Comparison of ENCODE assay signal across 9 cellular contexts in genomic region chr10:16437540-16437894, GRCh38. TPM values are rescaled to one million over a fixed set of nuclear protein-coding genes. Genes with fewer than 3 reads are reported as not detected.
DNase-seq lines count a peak whose midpoint lies in the region; ATAC-seq and TF ChIP-seq lines count a peak whose summit lies in the region.
"Had no signal": no experiment of that assay in that cellular context is flagged by ENCODE, and none has a peak within 500 bp of the region (broad histone marks: within the 10 kb centered on the region; RNA-seq: fewer than 3 reads in every experiment).

No MANE protein-coding gene starts in this region.

- peak overlapping the region; percentile 95 for H3K4me3 Mint-ChIP-seq in T-helper 17 cell

- H3K4me1 ChIP-seq in HAP-1 (peaks cover 45% of the 10 kb centered on the region), right cardiac atrium (ENCODE audit: control insufficient read depth, insufficient read depth, low read length) (peaks cover 12% of the 10 kb centered on the region), smooth muscle cell (ENCODE audit: low read depth) (peaks cover 14% of the 10 kb centered on the region)

- H3K4me3 ChIP-seq in HAP-1: peak overlapping the region; percentile 45
- peak overlapping the region; percentile 62 for H3K4me3 ChIP-seq in right cardiac atrium (ENCODE audit: low read length)
- H3K4me3 ChIP-seq in smooth muscle cell: peak overlapping the region; percentile 57

- H3K27ac Mint-ChIP-seq in T-helper 17 cell: peak overlapping the region; percentile 90

- peaks cover 3% of the 10 kb centered on the region for H3K36me3 Mint-ChIP-seq in T-helper 17 cell (ENCODE audit: low read depth)

- H3F3A ChIP-seq in smooth muscle cell (ENCODE audit: low read depth): peaks cover 13% of the 10 kb centered on the region

- H2AFZ ChIP-seq in smooth muscle cell (ENCODE audit: low read depth): peak overlapping the region; percentile 68

- peak overlapping the region; percentile 88 for H3K27ac ChIP-seq in right cardiac atrium (ENCODE audit: low read length)
- peak overlapping the region; percentile 58 for H3K27ac ChIP-seq in smooth muscle cell (ENCODE audit: low read depth)

- WGBS in right cardiac atrium: 83% methylated on average over 5 of the region's 5 CpGs
- 90% methylated on average over 5 of the region's 5 CpGs for WGBS in smooth muscle cell (ENCODE audit: low lambda C conversion rate)

- peak overlapping the region; percentile 82 for H3K4me2 ChIP-seq in smooth muscle cell

- peak overlapping the region; percentile 73 for H3K9ac ChIP-seq in smooth muscle cell (ENCODE audit: low read depth)

- peaks cover 42% of the 10 kb centered on the region for H3K4me1 Mint-ChIP-seq in T-helper 17 cell

- H3K9me3 ChIP-seq in HAP-1 (no peaks in the 10 kb centered on the region), T-helper 17 cell (ENCODE audit: control insufficient read depth, low read length, poor library complexity, severe bottlenecking) (no peaks in the 10 kb centered on the region), right cardiac atrium (ENCODE audit: control insufficient read depth, low read length) (no peaks in the 10 kb centered on the region), smooth muscle cell (replicated peaks; ENCODE audit: low read depth) (no peaks in the 10 kb centered on the region)

- intact Hi-C loops in right cardiac atrium (cut with DNase I): no loop called here

- H3K27me3 Mint-ChIP-seq in T-helper 17 cell: no peaks in the 10 kb centered on the region

- no peak for ATAC-seq in T-helper 17 cell
- ATAC-seq in right cardiac atrium: no peak
- ATAC-seq in HG03108 (IDR thresholded peaks at IDR 0.05; ENCODE audit: unreplicated experiment): no peak
- ATAC-seq in HG03045 (IDR thresholded peaks at IDR 0.05; ENCODE audit: unreplicated experiment): no peak

- H3K36me3 ChIP-seq in HAP-1 (replicated peaks) (peaks cover 7% of the 10 kb centered on the region), smooth muscle cell (ENCODE audit: low read depth) (no peaks in the 10 kb centered on the region)

- H4K20me1 ChIP-seq in smooth muscle cell (ENCODE audit: low read depth): no peaks in the 10 kb centered on the region

- in situ Hi-C loops in HAP-1 (cut with MboI; ENCODE audit: low sequenced_read_pairs): no loop called here

- H3K27me3 ChIP-seq in HAP-1 (ENCODE audit: low read depth): no peaks in the 10 kb centered on the region
- H3K27me3 ChIP-seq in right cardiac atrium (ENCODE audit: control insufficient read depth, insufficient read depth): no peaks in the 10 kb centered on the region
- no peaks in the 10 kb centered on the region for H3K27me3 ChIP-seq in smooth muscle cell (ENCODE audit: low read depth)

- DNase-seq in HAP-1 (ENCODE audit: low spot score in 2 of 2) (no peak), T-helper 17 cell (no peak), right cardiac atrium (no peak), smooth muscle cell (lab: John Stamatoyannopoulos, UW; ENCODE audit: unreplicated experiment) (no peak), Ammon's horn (ENCODE audit: low spot score) (no peak), NCI-H187 treated with DMSO at 0.1 percent for 48 hours (lab: John Stamatoyannopoulos, UW) (no peak)
- DNase-seq: activated CD4-positive, alpha-beta T cell treated with anti-CD3 and anti-CD28 coated beads, Interleukin-2, amount 50 U/mL, for 1 hour had no signal

- TF ChIP-seq CTCF in smooth muscle cell (IDR thresholded peaks at IDR 0.05; ENCODE audit: borderline replicate concordance, insufficient read depth, poor library complexity, severe bottlenecking): no peak

- H3K79me2 ChIP-seq in smooth muscle cell (ENCODE audit: low read depth): no peaks in the 10 kb centered on the region

RNA-seq across cellular contexts. Expression of gene PTER, which starts 0.7 kb away (rescaled TPM):
- 10 to 100 TPM; 14.0 to 18.1 TPM for total RNA-seq in T-helper 17 cell
- 10 to 100 TPM; 12.2 to 31.2 (median 26.1) TPM for total RNA-seq in right cardiac atrium
- polyA plus RNA-seq in right cardiac atrium: 10.1 TPM
- total RNA-seq in smooth muscle cell: 15.3 and 23.0 TPM in 2 replicates
- polyA plus RNA-seq in smooth muscle cell: 8.4 and 8.9 TPM in 2 replicates
